Comparison of ENCODE assay signal across 2 cellular contexts in the genomic region with DNA sequence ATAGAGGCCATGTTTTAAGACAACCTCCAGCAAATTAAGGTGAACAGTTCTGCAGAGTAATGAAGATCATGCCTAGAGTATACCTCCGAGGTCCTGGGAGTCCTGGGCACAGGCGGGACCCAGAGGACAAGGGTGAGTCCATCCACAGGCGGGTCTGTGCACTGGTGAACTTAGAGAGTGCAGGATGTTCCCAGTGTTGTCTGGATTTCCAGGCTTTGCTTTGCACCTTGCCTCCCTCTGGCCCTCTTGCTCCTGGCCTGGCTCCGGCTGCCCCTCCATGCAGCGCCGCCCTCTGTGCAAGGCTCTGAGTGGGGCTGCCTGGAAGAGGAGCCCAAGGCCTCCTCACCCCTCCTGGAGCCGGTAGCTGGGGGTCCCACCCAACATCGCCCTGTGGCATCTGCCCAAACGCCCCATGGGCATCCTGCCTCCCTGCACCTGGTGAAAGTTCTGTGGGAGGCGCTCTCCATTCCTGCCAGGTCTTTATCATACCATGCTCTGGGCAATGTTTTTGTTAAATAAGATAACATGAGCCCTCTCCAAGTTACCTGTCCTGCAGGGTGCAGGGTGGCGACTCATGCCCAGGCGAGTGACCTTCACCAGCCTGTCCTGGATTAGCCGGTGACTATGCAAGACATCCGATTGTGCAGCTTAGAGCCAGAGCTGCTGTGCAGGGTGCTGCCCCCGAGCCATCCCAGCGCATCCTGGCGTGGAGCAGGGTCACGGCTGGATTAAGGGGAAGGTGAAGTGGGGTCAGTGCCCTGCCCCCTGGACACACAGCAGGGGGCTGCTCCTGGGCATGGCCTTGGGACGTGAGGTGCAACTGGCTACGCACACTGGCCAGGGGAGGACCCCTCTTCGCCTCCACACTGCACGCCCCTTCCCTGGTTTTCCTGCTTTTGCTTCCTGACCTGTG.
TF ChIP-seq lines count a peak whose summit lies in the region.

No MANE protein-coding gene starts in this region.

TF ChIP-seq in WTC11, 78 proteins besides CTCF, POLR2A, EP300 and RAD21:
- no peak for TF ChIP-seq JUN (CRISPR knock-in tag; IDR thresholded peaks at IDR 0.05)
- no peak for TF ChIP-seq PRRX2 (CRISPR knock-in tag; IDR thresholded peaks at IDR 0.05)
- TF ChIP-seq CDX4 (CRISPR knock-in tag; IDR thresholded peaks at IDR 0.05; ENCODE audit: borderline replicate concordance) = no peak
- no peak for TF ChIP-seq HMGA2 (CRISPR knock-in tag; IDR thresholded peaks at IDR 0.05)
- TF ChIP-seq, protein P1, sequence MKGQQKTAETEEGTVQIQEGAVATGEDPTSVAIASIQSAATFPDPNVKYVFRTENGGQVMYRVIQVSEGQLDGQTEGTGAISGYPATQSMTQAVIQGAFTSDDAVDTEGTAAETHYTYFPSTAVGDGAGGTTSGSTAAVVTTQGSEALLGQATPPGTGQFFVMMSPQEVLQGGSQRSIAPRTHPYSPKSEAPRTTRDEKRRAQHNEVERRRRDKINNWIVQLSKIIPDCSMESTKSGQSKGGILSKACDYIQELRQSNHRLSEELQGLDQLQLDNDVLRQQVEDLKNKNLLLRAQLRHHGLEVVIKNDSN (CRISPR knock-in tag; IDR thresholded peaks at IDR 0.05) = no peak
- no peak for TF ChIP-seq SP1 (CRISPR knock-in tag; conservative IDR thresholded peaks at IDR 0.05)

TF ChIP-seq in HepG2, 621 proteins besides CTCF, POLR2A, EP300 and RAD21 (continues in another document):
- TF ChIP-seq ZNF224 (CRISPR knock-in tag; IDR thresholded peaks at IDR 0.05) = 0 out of 2 replicates have a peak, but pooled peaks have one; percentile 43
- TF ChIP-seq ATF4 (CRISPR knock-in tag; IDR thresholded peaks at IDR 0.05) = no peak
- TF ChIP-seq RARA (CRISPR knock-in tag; IDR thresholded peaks at IDR 0.05) = peak; percentile 63; the same call in 1 of the 2 replicates
- peak; percentile 33; the same call in 1 of the 2 replicates for TF ChIP-seq RFXAP (CRISPR knock-in tag; IDR thresholded peaks at IDR 0.05; ENCODE audit: borderline replicate concordance)
- TF ChIP-seq TGIF2 (CRISPR knock-in tag; IDR thresholded peaks at IDR 0.05) = 0 out of 2 replicates have a peak, but pooled peaks have one; percentile 10
- TF ChIP-seq ZNF720 (CRISPR knock-in tag; IDR thresholded peaks at IDR 0.05) = no peak
- TF ChIP-seq ZBTB40 (IDR thresholded peaks at IDR 0.05) = no peak
- TF ChIP-seq ZBTB40 (CRISPR knock-in tag; IDR thresholded peaks at IDR 0.05) = peak; percentile 14; the same call in 1 of the 2 replicates
- TF ChIP-seq MYPOP (CRISPR knock-in tag; IDR thresholded peaks at IDR 0.05) = peak; percentile 38; the same call in 1 of the 2 replicates
- no peak for TF ChIP-seq CBX1 (IDR thresholded peaks at IDR 0.05; ENCODE audit: low read depth)
- TF ChIP-seq ZNF460 (CRISPR knock-in tag; IDR thresholded peaks at IDR 0.05; ENCODE audit: borderline replicate concordance) = no peak
- peak; percentile 50; the same call in 1 of the 2 replicates for TF ChIP-seq RXRB (CRISPR knock-in tag; IDR thresholded peaks at IDR 0.05; ENCODE audit: borderline replicate concordance)
- TF ChIP-seq ZMYM3 (CRISPR knock-in tag; IDR thresholded peaks at IDR 0.05) = 0 out of 2 replicates have a peak, but pooled peaks have one; percentile 10
- peak; percentile 18; the same call in 1 of the 2 replicates for TF ChIP-seq SAP130 (CRISPR knock-in tag; IDR thresholded peaks at IDR 0.05; ENCODE audit: low read depth)
- TF ChIP-seq ZNF879 (CRISPR knock-in tag; IDR thresholded peaks at IDR 0.05) = no peak
- TF ChIP-seq KAT2B (IDR thresholded peaks at IDR 0.05; ENCODE audit: borderline replicate concordance, low read depth, low read length) = no peak
- 0 out of 2 replicates have a peak, but pooled peaks have one; percentile 7 for TF ChIP-seq HMGXB3 (CRISPR knock-in tag; IDR thresholded peaks at IDR 0.05; ENCODE audit: borderline replicate concordance)
- no peak; the same call in 1 of the 2 replicates for TF ChIP-seq ZFP1 (CRISPR knock-in tag; IDR thresholded peaks at IDR 0.05)
- TF ChIP-seq, protein P2, sequence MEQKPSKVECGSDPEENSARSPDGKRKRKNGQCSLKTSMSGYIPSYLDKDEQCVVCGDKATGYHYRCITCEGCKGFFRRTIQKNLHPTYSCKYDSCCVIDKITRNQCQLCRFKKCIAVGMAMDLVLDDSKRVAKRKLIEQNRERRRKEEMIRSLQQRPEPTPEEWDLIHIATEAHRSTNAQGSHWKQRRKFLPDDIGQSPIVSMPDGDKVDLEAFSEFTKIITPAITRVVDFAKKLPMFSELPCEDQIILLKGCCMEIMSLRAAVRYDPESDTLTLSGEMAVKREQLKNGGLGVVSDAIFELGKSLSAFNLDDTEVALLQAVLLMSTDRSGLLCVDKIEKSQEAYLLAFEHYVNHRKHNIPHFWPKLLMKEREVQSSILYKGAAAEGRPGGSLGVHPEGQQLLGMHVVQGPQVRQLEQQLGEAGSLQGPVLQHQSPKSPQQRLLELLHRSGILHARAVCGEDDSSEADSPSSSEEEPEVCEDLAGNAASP (CRISPR knock-in tag; IDR thresholded peaks at IDR 0.05; ENCODE audit: borderline replicate concordance) = peak; percentile 59; the same call in 1 of the 2 replicates
- TF ChIP-seq LCORL (IDR thresholded peaks at IDR 0.05) = no peak
- peak; percentile 3; the same call in 1 of the 2 replicates for TF ChIP-seq LCORL (CRISPR knock-in tag; IDR thresholded peaks at IDR 0.05)
- TF ChIP-seq PHF21A (CRISPR knock-in tag; IDR thresholded peaks at IDR 0.05) = peak; percentile 76
- peak; percentile 53; the same call in 1 of the 2 replicates for TF ChIP-seq KDM5B (CRISPR knock-in tag; IDR thresholded peaks at IDR 0.05; ENCODE audit: borderline replicate concordance)
- TF ChIP-seq ZNF33B (CRISPR knock-in tag; IDR thresholded peaks at IDR 0.05) = 0 out of 2 replicates have a peak, but pooled peaks have one; percentile 10
- no peak for TF ChIP-seq NAIF1 (CRISPR knock-in tag; IDR thresholded peaks at IDR 0.05; ENCODE audit: borderline replicate concordance)
- TF ChIP-seq ESRRA (CRISPR knock-in tag; IDR thresholded peaks at IDR 0.05; ENCODE audit: low read depth) = 0 out of 2 replicates have a peak, but pooled peaks have one; percentile 34
- peak; percentile 19; the same call in 1 of the 2 replicates for TF ChIP-seq ZNF563 (CRISPR knock-in tag; IDR thresholded peaks at IDR 0.05)
- no peak for TF ChIP-seq ZSCAN25 (CRISPR knock-in tag; IDR thresholded peaks at IDR 0.05)
- TF ChIP-seq HOXA3 (CRISPR knock-in tag; IDR thresholded peaks at IDR 0.05) = 0 out of 2 replicates have a peak, but pooled peaks have one; percentile 8
- TF ChIP-seq TRIM24 (CRISPR knock-in tag; IDR thresholded peaks at IDR 0.05) = no peak
- TF ChIP-seq CEBPB (IDR thresholded peaks at IDR 0.05; ENCODE audit: borderline replicate concordance, low read depth, low read length) = no peak
